In genomic region chr11:41222236-41222635, GRCh38 we compare ENCODE assay signal across 21 cellular contexts.
"Had no signal": no experiment of that assay in that cellular context is flagged by ENCODE, and none has a peak within 500 bp of the region (broad histone marks: within the 10 kb centered on the region; RNA-seq: fewer than 3 reads in every experiment).

No MANE protein-coding gene starts in this region.

- DNase-seq: activated CD4-positive, alpha-beta T cell treated with anti-CD3 and anti-CD28 coated beads for 48 hours; activated CD4-positive, alpha-beta T cell treated with anti-CD3 and anti-CD28 coated beads, Interleukin-2, amount 50 U/mL, for 48 hours; activated CD4-positive, CD25-positive, alpha-beta regulatory T cell treated with anti-CD3 and anti-CD28 coated beads, Interleukin-2, amount 50 U/mL, for 72 hours; activated CD8-positive, alpha-beta memory T cell treated with anti-CD3 and anti-CD28 coated beads for 24 hours; activated effector memory CD4-positive, alpha-beta T cell treated with anti-CD3 and anti-CD28 coated beads, Interleukin-2, amount 50 U/mL, for 16 hours; activated naive CD4-positive, alpha-beta T cell treated with Interleukin-2 at 50 U/mL for 16 hours; activated naive CD8-positive, alpha-beta T cell treated with anti-CD3 and anti-CD28 coated beads, Interleukin-2, amount 50 U/mL, for 24 hours; activated T-cell treated with anti-CD3 and anti-CD28 coated beads, Interleukin-2, amount 50 U/mL, for 4 hours; amniotic stem cell; body of pancreas; central memory CD4-positive, alpha-beta T cell; Karpas-422; MM.1S; NCI-H146; NCI-H1930; NCI-H2107; NCI-H2171 treated with DMSO at 0.1 percent for 48 hours; NCI-H226; NCI-H510A treated with DMSO at 0.1 percent for 48 hours; PC-3; SHP77 treated with DMSO at 0.1 percent for 48 hours had no signal
